In the genomic region with DNA sequence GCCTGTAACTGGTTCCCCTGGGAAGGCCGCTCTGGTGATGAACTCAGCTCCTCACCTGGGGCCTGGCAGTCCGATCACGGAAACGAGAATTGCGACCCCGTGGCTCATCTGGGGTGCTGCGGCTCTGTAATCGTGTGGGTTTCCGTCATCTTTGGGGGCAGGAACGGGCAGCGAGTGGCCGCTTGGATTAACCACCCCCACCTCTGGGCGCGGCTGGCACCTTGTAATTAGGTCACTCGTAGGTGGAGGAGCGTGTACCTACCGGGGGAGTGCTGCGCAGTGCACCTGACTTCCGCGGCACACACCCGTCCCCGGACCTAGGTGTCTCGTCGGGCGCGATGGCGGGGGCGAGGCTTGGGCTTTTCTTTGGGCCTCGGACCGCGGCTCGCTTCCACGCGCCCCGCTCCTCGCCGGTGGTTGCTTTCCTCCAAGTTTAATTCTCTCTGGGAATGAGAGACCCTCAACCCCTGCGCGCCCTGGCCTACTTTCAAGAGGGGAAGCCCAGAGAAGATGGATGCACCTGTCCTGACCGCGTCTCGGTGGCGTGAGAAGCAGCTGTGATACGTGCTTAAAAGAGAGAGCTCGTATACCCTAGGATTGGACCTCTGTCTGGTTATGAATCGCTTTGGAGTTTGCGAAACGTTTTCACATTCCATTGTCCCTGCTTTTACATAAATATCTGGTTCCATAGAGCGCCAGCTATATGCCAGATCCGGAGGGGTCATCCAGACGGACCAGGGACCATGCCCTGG, we compare ENCODE assay signal across 8 cellular contexts. TPM values are rescaled to one million over a fixed set of nuclear protein-coding genes. Genes with fewer than 3 reads are reported as not detected.
DNase-seq lines count a peak whose midpoint lies in the region; ATAC-seq and TF ChIP-seq lines count a peak whose summit lies in the region.

No MANE protein-coding gene starts in this region.

- peak overlapping the region; percentile 98 for H2AFZ ChIP-seq in Karpas-422 (ENCODE audit: low read length)

- DNase-seq in CD4-positive, alpha-beta T cell = peak in 7 of 10 experiments; percentile 67 to 87 (median 74)
- DNase-seq in GM20000 (ENCODE audit: low spot score) (peak; percentile 19), Karpas-422 (no peak), cardiac muscle cell (ENCODE audit: low read depth in 1 of 2, low spot score in 1 of 2) (no peak), retinal pigment epithelial cell (ENCODE audit: low read depth) (no peak), NAMALWA (ENCODE audit: low spot score) (no peak), GM13976 (ENCODE audit: low spot score) (no peak)
- DNase-seq in activated gamma-delta T cell treated with anti-CD3 and anti-CD28 coated beads, Interleukin-2, amount 50 U/mL, for 16 hours (ENCODE audit: low read depth) = peak; percentile 68

- H3K4me1 Mint-ChIP-seq in CD4-positive, alpha-beta T cell (ENCODE audit: low read depth) = peaks cover 57% of the 10 kb centered on the region

- H3K4me2 ChIP-seq in Karpas-422 (ENCODE audit: low read depth, low read length, poor library complexity, severe bottlenecking) = peak overlapping the region; percentile 89

- H3K9me2 ChIP-seq in Karpas-422 (replicated peaks; ENCODE audit: insufficient read depth, low read length) = no peaks in the 10 kb centered on the region

- H3K79me2 ChIP-seq in Karpas-422 (ENCODE audit: low read length) = peaks cover 43% of the 10 kb centered on the region

- H3K4me1 ChIP-seq in Karpas-422 (ENCODE audit: low read length) (peaks cover 37% of the 10 kb centered on the region), cardiac muscle cell (ENCODE audit: low read depth) (peaks cover 20% of the 10 kb centered on the region)

- H4K20me1 ChIP-seq in Karpas-422 (ENCODE audit: insufficient read depth, low read depth, low read length) = peaks cover 34% of the 10 kb centered on the region

- peaks cover 48% of the 10 kb centered on the region for H3K36me3 Mint-ChIP-seq in CD4-positive, alpha-beta T cell (ENCODE audit: low read depth)

- no peaks in the 10 kb centered on the region for H3K27me3 ChIP-seq in CD4-positive, alpha-beta T cell (ENCODE audit: control insufficient read depth, insufficient read depth, low read length)
- H3K27me3 ChIP-seq in Karpas-422 (ENCODE audit: low read length) (no peaks in the 10 kb centered on the region), cardiac muscle cell (no peaks in the 10 kb centered on the region)

- H3K4me3 ChIP-seq in Karpas-422 (ENCODE audit: low read length) = peak overlapping the region; percentile 80
- H3K4me3 ChIP-seq in cardiac muscle cell = peak overlapping the region; percentile 93
- peak overlapping the region; percentile 93 for H3K4me3 ChIP-seq in retinal pigment epithelial cell (ENCODE audit: low read length)

- ATAC-seq in CD4-positive, alpha-beta T cell (ENCODE audit: poor library complexity) = peak; percentile 69

- CTCF ChIA-PET in CD4-positive, alpha-beta T cell (lab: Charles Lee) = interaction anchor here (1.0 to 1.5 kb wide), 4 partner anchors 43 to 361 kb away, joined by 3 to 5 read pairs (median 4); no protein-coding TSS in a partner anchor

- POLR2A ChIA-PET in CD4-positive, alpha-beta T cell (lab: Charles Lee) = interaction anchor here (0.7 to 4.9 kb wide), 50 partner anchors 9 to 1670 kb away, joined by 3 to 112 read pairs (median 5); partner anchors contain the start of genes C5orf15, C5orf24, CAMLG and CDKL3

- peak overlapping the region; percentile 97 for H3K9ac ChIP-seq in Karpas-422 (ENCODE audit: low read length)

- no peaks in the 10 kb centered on the region for H3K9me3 ChIP-seq in CD4-positive, alpha-beta T cell (ENCODE audit: control insufficient read depth, low read length)
- no peaks in the 10 kb centered on the region for H3K9me3 ChIP-seq in Karpas-422 (ENCODE audit: low read length)
- H3K9me3 ChIP-seq in cardiac muscle cell (ENCODE audit: low read depth) = no peaks in the 10 kb centered on the region

- intact Hi-C loops in CD4-positive, alpha-beta T cell (cut with DNase I, micrococcal nuclease) = loop anchor here (1.0 to 10.0 kb wide), 14 partner anchors 50 to 1732 kb away; partner anchors contain the start of genes SKP1 (in 2 of the 2), C5orf24 (in 1 of the 2), CAMLG (in 1 of the 2) and CDKL3 (in 1 of the 2)

- H3K4me3 Mint-ChIP-seq in CD4-positive, alpha-beta T cell = peak overlapping the region; percentile 99

- in situ Hi-C loops in GM13976 (cut with MboI; ENCODE audit: low sequenced_read_pairs, unreplicated experiment) = no loop called here

- TF ChIP-seq CTCF in CD4-positive, alpha-beta T cell (IDR thresholded peaks at IDR 0.05) = no peak
- no peak for TF ChIP-seq CTCF in GM20000 (IDR thresholded peaks at IDR 0.05; ENCODE audit: extremely low read depth, missing control alignments)
- no peak for TF ChIP-seq CTCF in cardiac muscle cell (IDR thresholded peaks at IDR 0.05; ENCODE audit: low read depth, low read length)
- TF ChIP-seq CTCF in retinal pigment epithelial cell (conservative IDR thresholded peaks at IDR 0.05; ENCODE audit: low read depth, low read length) = no peak
- TF ChIP-seq CTCF in GM13976 (IDR thresholded peaks at IDR 0.05; ENCODE audit: borderline replicate concordance, control extremely low read depth, extremely low read depth, insufficient read depth, missing control alignments) = no peak

- peaks cover 28% of the 10 kb centered on the region for H3K36me3 ChIP-seq in Karpas-422 (ENCODE audit: insufficient read depth, low read length)
- H3K36me3 ChIP-seq in cardiac muscle cell = no peaks in the 10 kb centered on the region

- H3K9me3 Mint-ChIP-seq in CD4-positive, alpha-beta T cell = no peaks in the 10 kb centered on the region

- H3K27ac Mint-ChIP-seq in CD4-positive, alpha-beta T cell = peak overlapping the region; percentile 100

- H3K27ac ChIP-seq in CD4-positive, alpha-beta T cell (ENCODE audit: low read depth, low read length) = peak overlapping the region; percentile 100
- H3K27ac ChIP-seq in Karpas-422 (ENCODE audit: low read length) (peak overlapping the region; percentile 54), cardiac muscle cell (peak overlapping the region; percentile 76)

- no peaks in the 10 kb centered on the region for H3K27me3 Mint-ChIP-seq in CD4-positive, alpha-beta T cell

RNA-seq across cellular contexts. Expression of gene PPP2CA, which starts 0.7 kb away (rescaled TPM):
- 100 to 1,000 TPM; 188 to 195 TPM for total RNA-seq in CD4-positive, alpha-beta T cell
- 72.2 and 88.7 TPM in 2 replicates for total RNA-seq in Karpas-422 (2014; rRNA removed; shearing (Covaris generic); ENCODE audit: low replicate concordance)
- 442 and 508 TPM in 2 replicates for total RNA-seq in cardiac muscle cell
- polyA plus RNA-seq in cardiac muscle cell = 326 and 327 TPM in 2 replicates

RNA-seq across cellular contexts. Expression of gene SKP1, which starts 49.9 kb away (rescaled TPM):
- 100 to 1,000 TPM; 303 to 314 TPM for total RNA-seq in CD4-positive, alpha-beta T cell
- 208 and 210 TPM in 2 replicates for total RNA-seq in Karpas-422 (2014; rRNA removed; shearing (Covaris generic); ENCODE audit: low replicate concordance)
- total RNA-seq in cardiac muscle cell = 301 and 517 TPM in 2 replicates
- 1,274 and 1,444 TPM in 2 replicates for polyA plus RNA-seq in cardiac muscle cell

Comparison
In these comparisons a context has a peak if more than half of its experiments do, and no peak if none do; other contexts are left out.
1. DNase-seq: peak in CD4-positive, alpha-beta T cell (7 of 10), GM20000 (single experiment) and activated gamma-delta T cell treated with anti-CD3 and anti-CD28 coated beads, Interleukin-2, amount 50 U/mL, for 16 hours (single experiment); none in Karpas-422 (single experiment), cardiac muscle cell (0 of 2), retinal pigment epithelial cell (single experiment), NAMALWA (single experiment) and GM13976 (single experiment).
2. Peak in every context shown above with its lines, with median percentiles within 50 percentile points of each other: H3K27ac ChIP-seq and H3K4me3 ChIP-seq.